ENCODE assay signal across 8 cellular contexts in genomic region chr3:154252759-154253638, GRCh38.
DNase-seq lines count a peak whose midpoint lies in the region; ATAC-seq and TF ChIP-seq lines count a peak whose summit lies in the region.

No MANE protein-coding gene starts in this region.

- DNase-seq in Calu3, result peak; percentile 96
- peak; percentile 40 to 83 for DNase-seq in HL-60 (ENCODE audit: low read depth in 1 of 2, low spot score in 1 of 2)
- DNase-seq in NCI-H82 treated with DMSO at 0.1 percent for 48 hours (lab: John Stamatoyannopoulos, UW; ENCODE audit: unreplicated experiment), result peak; percentile 53
- DNase-seq in activated CD8-positive, alpha-beta memory T cell treated with anti-CD3 and anti-CD28 coated beads for 1 hour (ENCODE audit: extremely low read depth in 1 of 2, low read depth in 1 of 2), result peak; percentile 12 to 36
- DNase-seq in endodermal cell, result peak; percentile 97
- peak; percentile 94 for DNase-seq in mesenteric fat pad (ENCODE audit: low spot score)
- peak; percentile 15 to 23 for DNase-seq in stimulated activated CD8-positive, alpha-beta memory T cell treated with anti-CD3 and anti-CD28 coated beads, Interleukin-2, amount 100 ng/mL, for 1 hour (ENCODE audit: low read depth in 2 of 2)

- BruUV-seq in Calu3 (replicated peaks; lab: Mats Ljungman, UMichigan), result no TSS peak

- intact Hi-C loops in Calu3 (cut with micrococcal nuclease; ENCODE audit: unreplicated experiment), result loop anchor here (1.0 to 5.0 kb wide), 6 partner anchors 81 to 256 kb away; no protein-coding TSS in a partner anchor

- H3K27me3 Mint-ChIP-seq in Calu3 (ENCODE audit: unreplicated experiment) (no peaks in the 10 kb centered on the region), endodermal cell (ENCODE audit: insufficient read depth) (no peaks in the 10 kb centered on the region)

- 14 to 16% methylated on average over 6 to 11 of the region's 11 CpGs for WGBS in endodermal cell (ENCODE audit: insufficient coverage in 1 of 2, insufficient read length in 1 of 2), 2 experiments

- H3K27me3 ChIP-seq in HL-60 (ENCODE audit: insufficient read depth, poor library complexity, severe bottlenecking), result no peaks in the 10 kb centered on the region
- H3K27me3 ChIP-seq in endodermal cell (ENCODE audit: control insufficient read depth, insufficient read depth, low read length, poor library complexity, severe bottlenecking), result no peaks in the 10 kb centered on the region

- H3K27ac Mint-ChIP-seq in Calu3 (ENCODE audit: unreplicated experiment) (peak overlapping the region; percentile 1), endodermal cell (no peak overlapping the region)

- H3K4me1 ChIP-seq in endodermal cell (ENCODE audit: control insufficient read depth, insufficient read depth, low read length), result peaks cover 4% of the 10 kb centered on the region

- H3K4me1 Mint-ChIP-seq in Calu3 (ENCODE audit: low read depth, unreplicated experiment) (peaks cover 39% of the 10 kb centered on the region), endodermal cell (peaks cover 16% of the 10 kb centered on the region)

- H3K4me3 ChIP-seq in HL-60 (replicated peaks; ENCODE audit: insufficient read depth, low read length), result no peak overlapping the region
- H3K4me3 ChIP-seq in endodermal cell (ENCODE audit: low read length), result no peak overlapping the region

- peak; percentile 99 for ATAC-seq in GM21367 (IDR thresholded peaks at IDR 0.05; ENCODE audit: unreplicated experiment)

- H3K27ac ChIP-seq in HL-60 (replicated peaks), result no peak overlapping the region
- no peak overlapping the region for H3K27ac ChIP-seq in endodermal cell (ENCODE audit: low read depth, low read length)

- H3K9me3 ChIP-seq in endodermal cell (ENCODE audit: control insufficient read depth, low read length), result no peaks in the 10 kb centered on the region

- H3K9me3 Mint-ChIP-seq in Calu3 (ENCODE audit: low read depth, unreplicated experiment) (no peaks in the 10 kb centered on the region), endodermal cell (no peaks in the 10 kb centered on the region)

- TF ChIP-seq CTCF in Calu3 (IDR thresholded peaks at IDR 0.05; ENCODE audit: unreplicated experiment) (peak; percentile 99), HL-60 (IDR thresholded peaks at IDR 0.05; ENCODE audit: insufficient read depth, low read length) (peak; percentile 73), endodermal cell (conservative IDR thresholded peaks at IDR 0.05) (peak; percentile 97)

- H3K36me3 Mint-ChIP-seq in Calu3 (ENCODE audit: insufficient read depth, unreplicated experiment) (peaks cover 31% of the 10 kb centered on the region), endodermal cell (ENCODE audit: low read depth) (peaks cover 50% of the 10 kb centered on the region)

- peaks cover 63% of the 10 kb centered on the region for H3K36me3 ChIP-seq in endodermal cell (ENCODE audit: control insufficient read depth, insufficient read depth, low read length)

- CTCF ChIA-PET in Calu3 (lab: Charles Lee), result interaction anchor here (0.5 to 1.4 kb wide), 7 partner anchors 9 to 155 kb away, joined by 3 to 9 read pairs (median 3); partner anchors contain the start of gene ARHGEF26

- no peak overlapping the region for H3K9ac ChIP-seq in endodermal cell (ENCODE audit: extremely low read depth, low read length, poor library complexity, severe bottlenecking)

- peak overlapping the region; percentile 10 for H3K4me3 Mint-ChIP-seq in Calu3 (ENCODE audit: low read depth, unreplicated experiment)
- no peak overlapping the region for H3K4me3 Mint-ChIP-seq in endodermal cell

Comparison
In these comparisons a context has a peak if more than half of its experiments do, and no peak if none do; other contexts are left out.
1. DNase-seq: peak in every context shown above with its lines; median percentile 97 in endodermal cell; 96 in Calu3; 94 in mesenteric fat pad; 62 in HL-60; 53 in NCI-H82 treated with DMSO at 0.1 percent for 48 hours; 24 in activated CD8-positive, alpha-beta memory T cell treated with anti-CD3 and anti-CD28 coated beads for 1 hour; 19 in stimulated activated CD8-positive, alpha-beta memory T cell treated with anti-CD3 and anti-CD28 coated beads, Interleukin-2, amount 100 ng/mL, for 1 hour.